1 cellular context compared by ENCODE assay signal in the genomic region with DNA sequence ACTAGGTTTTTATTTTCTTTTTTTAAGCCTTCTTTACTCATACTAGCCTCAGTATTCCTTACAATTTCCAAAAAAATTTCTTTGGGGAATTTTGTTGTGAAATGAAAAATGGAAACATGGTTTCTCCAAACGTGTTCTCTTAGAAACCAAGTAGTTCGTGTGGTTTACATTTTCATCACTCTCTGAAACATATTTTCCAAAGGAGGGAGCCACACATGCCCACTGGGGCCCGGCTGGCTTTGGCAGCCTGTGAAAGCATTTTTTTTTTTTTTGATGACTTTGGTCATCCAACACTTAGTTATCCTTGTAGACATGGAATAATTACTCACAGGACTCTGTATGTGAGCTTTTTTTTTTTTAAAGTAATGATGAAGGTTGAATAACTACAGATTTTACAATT.
TF ChIP-seq lines count a peak whose summit lies in the region.

No MANE protein-coding gene starts in this region.

TF ChIP-seq in GM23338, 12 proteins besides CTCF, POLR2A, EP300 and RAD21 (continued from another document):
- TF ChIP-seq, protein P1, sequence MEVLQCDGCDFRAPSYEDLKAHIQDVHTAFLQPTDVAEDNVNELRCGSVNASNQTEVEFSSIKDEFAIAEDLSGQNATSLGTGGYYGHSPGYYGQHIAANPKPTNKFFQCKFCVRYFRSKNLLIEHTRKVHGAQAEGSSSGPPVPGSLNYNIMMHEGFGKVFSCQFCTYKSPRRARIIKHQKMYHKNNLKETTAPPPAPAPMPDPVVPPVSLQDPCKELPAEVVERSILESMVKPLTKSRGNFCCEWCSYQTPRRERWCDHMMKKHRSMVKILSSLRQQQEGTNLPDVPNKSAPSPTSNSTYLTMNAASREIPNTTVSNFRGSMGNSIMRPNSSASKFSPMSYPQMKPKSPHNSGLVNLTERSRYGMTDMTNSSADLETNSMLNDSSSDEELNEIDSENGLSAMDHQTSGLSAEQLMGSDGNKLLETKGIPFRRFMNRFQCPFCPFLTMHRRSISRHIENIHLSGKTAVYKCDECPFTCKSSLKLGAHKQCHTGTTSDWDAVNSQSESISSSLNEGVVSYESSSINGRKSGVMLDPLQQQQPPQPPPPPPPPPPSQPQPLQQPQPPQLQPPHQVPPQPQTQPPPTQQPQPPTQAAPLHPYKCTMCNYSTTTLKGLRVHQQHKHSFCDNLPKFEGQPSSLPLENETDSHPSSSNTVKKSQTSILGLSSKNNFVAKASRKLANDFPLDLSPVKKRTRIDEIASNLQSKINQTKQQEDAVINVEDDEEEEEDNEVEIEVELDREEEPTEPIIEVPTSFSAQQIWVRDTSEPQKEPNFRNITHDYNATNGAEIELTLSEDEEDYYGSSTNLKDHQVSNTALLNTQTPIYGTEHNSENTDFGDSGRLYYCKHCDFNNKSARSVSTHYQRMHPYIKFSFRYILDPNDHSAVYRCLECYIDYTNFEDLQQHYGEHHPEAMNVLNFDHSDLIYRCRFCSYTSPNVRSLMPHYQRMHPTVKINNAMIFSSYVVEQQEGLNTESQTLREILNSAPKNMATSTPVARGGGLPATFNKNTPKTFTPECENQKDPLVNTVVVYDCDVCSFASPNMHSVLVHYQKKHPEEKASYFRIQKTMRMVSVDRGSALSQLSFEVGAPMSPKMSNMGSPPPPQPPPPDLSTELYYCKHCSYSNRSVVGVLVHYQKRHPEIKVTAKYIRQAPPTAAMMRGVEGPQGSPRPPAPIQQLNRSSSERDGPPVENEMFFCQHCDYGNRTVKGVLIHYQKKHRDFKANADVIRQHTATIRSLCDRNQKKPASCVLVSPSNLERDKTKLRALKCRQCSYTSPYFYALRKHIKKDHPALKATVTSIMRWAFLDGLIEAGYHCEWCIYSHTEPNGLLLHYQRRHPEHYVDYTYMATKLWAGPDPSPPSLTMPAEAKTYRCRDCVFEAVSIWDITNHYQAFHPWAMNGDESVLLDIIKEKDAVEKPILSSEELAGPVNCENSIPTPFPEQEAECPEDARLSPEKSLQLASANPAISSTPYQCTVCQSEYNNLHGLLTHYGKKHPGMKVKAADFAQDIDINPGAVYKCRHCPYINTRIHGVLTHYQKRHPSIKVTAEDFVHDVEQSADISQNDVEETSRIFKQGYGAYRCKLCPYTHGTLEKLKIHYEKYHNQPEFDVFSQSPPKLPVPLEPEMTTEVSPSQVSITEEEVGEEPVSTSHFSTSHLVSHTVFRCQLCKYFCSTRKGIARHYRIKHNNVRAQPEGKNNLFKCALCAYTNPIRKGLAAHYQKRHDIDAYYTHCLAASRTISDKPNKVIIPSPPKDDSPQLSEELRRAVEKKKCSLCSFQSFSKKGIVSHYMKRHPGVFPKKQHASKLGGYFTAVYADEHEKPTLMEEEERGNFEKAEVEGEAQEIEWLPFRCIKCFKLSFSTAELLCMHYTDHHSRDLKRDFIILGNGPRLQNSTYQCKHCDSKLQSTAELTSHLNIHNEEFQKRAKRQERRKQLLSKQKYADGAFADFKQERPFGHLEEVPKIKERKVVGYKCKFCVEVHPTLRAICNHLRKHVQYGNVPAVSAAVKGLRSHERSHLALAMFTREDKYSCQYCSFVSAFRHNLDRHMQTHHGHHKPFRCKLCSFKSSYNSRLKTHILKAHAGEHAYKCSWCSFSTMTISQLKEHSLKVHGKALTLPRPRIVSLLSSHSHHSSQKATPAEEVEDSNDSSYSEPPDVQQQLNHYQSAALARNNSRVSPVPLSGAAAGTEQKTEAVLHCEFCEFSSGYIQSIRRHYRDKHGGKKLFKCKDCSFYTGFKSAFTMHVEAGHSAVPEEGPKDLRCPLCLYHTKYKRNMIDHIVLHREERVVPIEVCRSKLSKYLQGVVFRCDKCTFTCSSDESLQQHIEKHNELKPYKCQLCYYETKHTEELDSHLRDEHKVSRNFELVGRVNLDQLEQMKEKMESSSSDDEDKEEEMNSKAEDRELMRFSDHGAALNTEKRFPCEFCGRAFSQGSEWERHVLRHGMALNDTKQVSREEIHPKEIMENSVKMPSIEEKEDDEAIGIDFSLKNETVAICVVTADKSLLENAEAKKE (CRISPR knock-in tag; IDR thresholded peaks at IDR 0.05): no peak
- TF ChIP-seq POLR2AphosphoS5 (IDR thresholded peaks at IDR 0.05; ENCODE audit: low read depth) (no peak), EZH2 (IDR thresholded peaks at IDR 0.05; ENCODE audit: low read depth, unreplicated experiment) (no peak), STAT1 (IDR thresholded peaks at IDR 0.05; ENCODE audit: unreplicated experiment) (no peak), ZNF331 (CRISPR knock-in tag; IDR thresholded peaks at IDR 0.05; ENCODE audit: low read depth) (no peak), JUNB (IDR thresholded peaks at IDR 0.05; ENCODE audit: unreplicated experiment) (no peak), NANOG (IDR thresholded peaks at IDR 0.05; ENCODE audit: borderline replicate concordance) (no peak), EZH2phosphoT487 (IDR thresholded peaks at IDR 0.05; ENCODE audit: unreplicated experiment) (no peak)
